Comparison of ENCODE assay signal across 15 cellular contexts in genomic region chr5:132008163-132008473, GRCh38. TPM values are rescaled to one million over a fixed set of nuclear protein-coding genes. Genes with fewer than 3 reads are reported as not detected.
DNase-seq lines count a peak whose midpoint lies in the region; ATAC-seq, FAIRE-seq and TF ChIP-seq lines count a peak whose summit lies in the region.
"Had no signal": no experiment of that assay in that cellular context is flagged by ENCODE, and none has a peak within 500 bp of the region (broad histone marks: within the 10 kb centered on the region; RNA-seq: fewer than 3 reads in every experiment).

No MANE protein-coding gene starts in this region.

- H3K4me2 ChIP-seq in GM12878 (ENCODE audit: control insufficient read depth, insufficient read depth): no peak overlapping the region

- H3K27me3 ChIP-seq in breast epithelium (peaks cover 0 to 7% of the 10 kb centered on the region in 2 donors), GM12878 (replicated peaks in 1 of 2; ENCODE audit: control insufficient read depth in 2 of 2, insufficient read depth in 2 of 2, low read length in 1 of 2) (peaks cover 17% of the 10 kb centered on the region in 2 experiments; a peak in 3 of 4 replicates), uterus (no peaks in the 10 kb centered on the region)

- H3K4me1 Mint-ChIP-seq in MCF 10A (ENCODE audit: insufficient read depth, unreplicated experiment): peaks cover 18% of the 10 kb centered on the region

- DNase-seq in MCF 10A (ENCODE audit: unreplicated experiment) (peak; percentile 49), breast epithelium (ENCODE audit: low spot score in 2 of 2) (no peak), GM12878 (ENCODE audit: low read depth, low spot score) (no peak), substantia nigra (lab: John Stamatoyannopoulos, UW) (no peak), NCI-H1930 (lab: John Stamatoyannopoulos, UW) (no peak), uterus (no peak)

- H3K4me3 ChIP-seq in breast epithelium (no peak overlapping the region), GM12878 (no peak overlapping the region), uterus (no peak overlapping the region)
- H3K4me3 ChIP-seq: SK-N-MC, tibial nerve had no signal

- SMC1A ChIA-PET in GM12878 (lab: Charles Lee; ENCODE audit: uncharacterized antibody, unreplicated experiment): interaction anchor here (0.6 to 3.9 kb wide), 22 partner anchors 9 to 626 kb away, joined by 3 to 76 read pairs (median 4); no protein-coding TSS in a partner anchor

- RAD21 ChIA-PET in GM12878 (lab: Charles Lee; ENCODE audit: unreplicated experiment): interaction anchor here (0.6 to 4.2 kb wide), 23 partner anchors 9 to 1137 kb away, joined by 3 to 98 read pairs (median 4); no protein-coding TSS in a partner anchor

- H3K27me3 Mint-ChIP-seq in MCF 10A (ENCODE audit: insufficient read depth, unreplicated experiment): no peaks in the 10 kb centered on the region

- no peak for TF ChIP-seq EP300 in GM12878 (IDR thresholded peaks at IDR 0.05; ENCODE audit: borderline replicate concordance in 1 of 2, control insufficient read depth in 1 of 2, low read depth in 2 of 2, low read length in 2 of 2)

- TF ChIP-seq POLR2A in breast epithelium (IDR thresholded peaks at IDR 0.05) (no peak), GM12878 (IDR thresholded peaks at IDR 0.05; ENCODE audit: low read depth, low read length) (no peak), uterus (IDR thresholded peaks at IDR 0.05) (no peak)

- no peak overlapping the region for H3K27ac Mint-ChIP-seq in MCF 10A (ENCODE audit: low read depth, unreplicated experiment)
- H3K27ac Mint-ChIP-seq: activated naive CD4-positive, alpha-beta T cell treated with anti-CD3 and anti-CD28 coated beads for 36 hours had no signal

- intact Hi-C loops in MCF 10A (cut with micrococcal nuclease): loop anchor here (1.0 kb wide), 3 partner anchors 197 to 585 kb away; no protein-coding TSS in a partner anchor
- intact Hi-C loops in breast epithelium (cut with DNase I; ENCODE audit: low total_unique reads): no loop called here
- intact Hi-C loops in GM12878 (cut with micrococcal nuclease; ENCODE audit: unreplicated experiment): loop anchor here (1.0 to 5.0 kb wide), 3 partner anchors 54 to 585 kb away; partner anchors contain the start of gene IL3
- intact Hi-C loops in uterus (cut with DNase I; ENCODE audit: low total_unique reads): no loop called here

- no peak overlapping the region for H3K9ac ChIP-seq in GM12878 (ENCODE audit: control insufficient read depth, insufficient read depth, low read length)

- no peak overlapping the region for H3K27ac ChIP-seq in breast epithelium
- no peak overlapping the region for H3K27ac ChIP-seq in GM12878 (ENCODE audit: control insufficient read depth, insufficient read depth)
- H3K27ac ChIP-seq in substantia nigra (ENCODE audit: low read depth, low read length, poor library complexity, severe bottlenecking): peak overlapping the region; percentile 73
- no peak overlapping the region for H3K27ac ChIP-seq in uterus
- H3K27ac ChIP-seq: SK-N-MC, tibial nerve had no signal

- no peak overlapping the region for H2AFZ ChIP-seq in GM12878 (ENCODE audit: control insufficient read depth, low read depth, low read length)

- TF ChIP-seq RAD21 in GM12878 (IDR thresholded peaks at IDR 0.05; ENCODE audit: insufficient read depth, low read depth, low read length): no peak

- H3K4me1 ChIP-seq in breast epithelium: no peaks in the 10 kb centered on the region
- H3K4me1 ChIP-seq in GM12878 (ENCODE audit: control insufficient read depth, insufficient read depth, low read length): no peaks in the 10 kb centered on the region; the same call in 1 of the 2 replicates
- H3K4me1 ChIP-seq in uterus: peaks cover 0 to 11% of the 10 kb centered on the region in 2 donors

- ATAC-seq in HG03095 (IDR thresholded peaks at IDR 0.05; ENCODE audit: unreplicated experiment) (peak; percentile 17), GM12878 (peak; percentile 19), GM18909 (IDR thresholded peaks at IDR 0.05; ENCODE audit: poor library complexity, unreplicated experiment) (no peak)

- no peaks in the 10 kb centered on the region for H3K79me2 ChIP-seq in GM12878 (ENCODE audit: control insufficient read depth, insufficient read depth, low read length)

- H3K9me3 ChIP-seq in breast epithelium (no peaks in the 10 kb centered on the region), GM12878 (replicated peaks; ENCODE audit: control insufficient read depth, insufficient read depth, low read length) (no peaks in the 10 kb centered on the region), uterus (no peaks in the 10 kb centered on the region)
- H3K9me3 ChIP-seq: tibial nerve had no signal

- H4K20me1 ChIP-seq in GM12878 (ENCODE audit: control insufficient read depth, insufficient read depth): no peaks in the 10 kb centered on the region

- BruUV-seq in MCF 10A (replicated peaks; lab: Mats Ljungman, UMichigan) (no TSS peak), GM12878 (replicated peaks; lab: Mats Ljungman, UMichigan) (no TSS peak)

- no peaks in the 10 kb centered on the region for H3K9me3 Mint-ChIP-seq in MCF 10A (ENCODE audit: unreplicated experiment)
- H3K9me3 Mint-ChIP-seq: activated CD4-positive, alpha-beta T cell treated with anti-CD3 and anti-CD28 coated beads, Interleukin-2, amount 10 ng/mL, durations not matched to agents 24 days and 14 days; activated naive CD4-positive, alpha-beta T cell treated with anti-CD3 and anti-CD28 coated beads for 36 hours had no signal

- CTCF ChIA-PET in MCF 10A (lab: Yijun Ruan, JAX) (interaction anchor here (0.5 to 7.8 kb wide), 46 partner anchors 9 to 597 kb away, joined by 3 to 171 read pairs (median 4); partner anchors contain the start of gene FNIP1), GM12878 (lab: Yijun Ruan, JAX) (interaction anchor here (0.6 to 6.6 kb wide), 35 partner anchors 9 to 896 kb away, joined by 3 to 189 read pairs (median 4); no protein-coding TSS in a partner anchor)

- no peak for TF ChIP-seq CTCF in MCF 10A (IDR thresholded peaks at IDR 0.05; ENCODE audit: unreplicated experiment)
- TF ChIP-seq CTCF in breast epithelium (IDR thresholded peaks at IDR 0.05): peak in 1 of 3 donors; percentile 3
- TF ChIP-seq CTCF in GM12878 (IDR thresholded peaks at IDR 0.05 in 2 of 3, conservative IDR thresholded peaks at IDR 0.05 in 1 of 3; ENCODE audit: control insufficient read depth in 2 of 3, extremely low read depth in 1 of 3, insufficient read depth in 1 of 3, low read depth in 3 of 3, low read length in 3 of 3): no peak
- TF ChIP-seq CTCF in uterus (IDR thresholded peaks at IDR 0.05): no peak

- H3K4me3 Mint-ChIP-seq in MCF 10A (ENCODE audit: unreplicated experiment): no peak overlapping the region
- H3K4me3 Mint-ChIP-seq: activated naive CD4-positive, alpha-beta T cell treated with anti-CD3 and anti-CD28 coated beads for 36 hours had no signal

- FAIRE-seq in GM12878 (lab: Jason Lieb, UNC): no peak
- FAIRE-seq: H54 had no signal

- H3K36me3 ChIP-seq in breast epithelium (no peaks in the 10 kb centered on the region), GM12878 (ENCODE audit: control insufficient read depth in 2 of 2, insufficient read depth in 2 of 2, low read length in 1 of 2) (no peaks in the 10 kb centered on the region), uterus (no peaks in the 10 kb centered on the region)
- H3K36me3 ChIP-seq: tibial nerve had no signal

- H3K36me3 Mint-ChIP-seq in MCF 10A (ENCODE audit: insufficient read depth, unreplicated experiment): no peaks in the 10 kb centered on the region

- in situ Hi-C loops in GM12878 (cut with MboI): loop anchor here (5.0 to 10.0 kb wide), 3 partner anchors 196 to 583 kb away; no protein-coding TSS in a partner anchor

- 3% methylated on average over 2 of the region's 2 CpGs for WGBS in GM12878 (ENCODE audit: insufficient coverage, insufficient replicate concordance, low lambda C conversion rate, missing lambda C conversion rate)

- POLR2A ChIA-PET in MCF 10A (lab: Yijun Ruan, JAX) (interaction anchor here (0.5 to 1.5 kb wide), 6 partner anchors 9 to 419 kb away, joined by 3 to 5 read pairs (median 4); no protein-coding TSS in a partner anchor), GM12878 (lab: Charles Lee) (no interaction called here)

RNA-seq across cellular contexts. Expression of gene ACSL6, which starts 3.3 kb away (rescaled TPM):
- total RNA-seq in MCF 10A (2022) (not detected in 2 replicates), breast epithelium (1 to 10 TPM in 1 of 3 donors, under 1 TPM in 2; 0.32 to 1.8 (median 0.33) TPM), GM12878 (2014; rRNA removed) (not detected in 2 replicates), GM12878 (2014; rRNA removed; fragmentation: Illumina TruSeq; extraction: Trizol) (0.09 TPM in 1 of 2 replicates, not detected in the other), GM12878 (2021) (0.05 TPM in 1 of 2 replicates, not detected in the other), uterus (1 to 10 TPM in 1 of 4 donors, under 1 TPM in 1, not detected in 2; 0.18 to 1.3 TPM)
- not detected in 2 replicates for total RNA-seq in GM12878 (2013; cell fraction: nucleolus; rRNA removed)
- not detected for polyA plus RNA-seq in GM12878 (2011; ENCODE audit: low read depth)
- polyA plus RNA-seq in GM12878 (2011; rRNA removed) (not detected in 2 replicates), GM12878 (2014; fragmentation: Illumina TruSeq; extraction: Trizol) (0.06 and 0.10 TPM in 2 replicates), GM12878 (2014; fragmentation: Nextera tagmentation; extraction: Ambion mirVana) (not detected), GM12878 (2014; rRNA removed) (0.53 TPM in 1 of 2 replicates, not detected in the other), GM12878 (2016; fragmentation: Nextera tagmentation; extraction: Ambion mirVana) (not detected)
- polyA plus RNA-seq in GM12878 (2011; cell fraction: cytosol; rRNA removed): not detected in 2 replicates
- 0.21 TPM in 1 of 2 replicates, not detected in the other for polyA plus RNA-seq in GM12878 (2011; cell fraction: nucleus; rRNA removed)
- 0.22 TPM in 1 of 2 replicates, not detected in the other for polyA plus RNA-seq in GM12878 (2012)
- polyA minus RNA-seq in GM12878 (2011; rRNA and poly(A)+ RNA removed): not detected in 2 replicates
- not detected in 2 replicates for polyA minus RNA-seq in GM12878 (2011; cell fraction: cytosol; rRNA and poly(A)+ RNA removed)
- polyA minus RNA-seq in GM12878 (2011; cell fraction: nucleus; rRNA and poly(A)+ RNA removed): not detected in 2 replicates

RNA-seq across cellular contexts. Expression of gene IL3, which starts 52.3 kb away (rescaled TPM):
- total RNA-seq in MCF 10A (2022) (not detected in 2 replicates), breast epithelium (not detected), GM12878 (2014; rRNA removed) (not detected in 2 replicates), GM12878 (2014; rRNA removed; fragmentation: Illumina TruSeq; extraction: Trizol) (not detected in 2 replicates), GM12878 (2021) (not detected in 2 replicates), uterus (not detected)
- not detected in 2 replicates for total RNA-seq in GM12878 (2013; cell fraction: nucleolus; rRNA removed)
- polyA plus RNA-seq in GM12878 (2011; ENCODE audit: low read depth): not detected
- polyA plus RNA-seq in GM12878 (2011; rRNA removed) (not detected in 2 replicates), GM12878 (2014; fragmentation: Illumina TruSeq; extraction: Trizol) (not detected in 2 replicates), GM12878 (2014; fragmentation: Nextera tagmentation; extraction: Ambion mirVana) (not detected), GM12878 (2014; rRNA removed) (not detected in 2 replicates), GM12878 (2016; fragmentation: Nextera tagmentation; extraction: Ambion mirVana) (not detected)
- polyA plus RNA-seq in GM12878 (2011; cell fraction: cytosol; rRNA removed): not detected in 2 replicates
- polyA plus RNA-seq in GM12878 (2011; cell fraction: nucleus; rRNA removed): not detected in 2 replicates
- polyA plus RNA-seq in GM12878 (2012): not detected in 2 replicates
- not detected in 2 replicates for polyA minus RNA-seq in GM12878 (2011; rRNA and poly(A)+ RNA removed)
- polyA minus RNA-seq in GM12878 (2011; cell fraction: cytosol; rRNA and poly(A)+ RNA removed): not detected in 2 replicates
- not detected in 2 replicates for polyA minus RNA-seq in GM12878 (2011; cell fraction: nucleus; rRNA and poly(A)+ RNA removed)
- total RNA-seq: activated naive CD4-positive, alpha-beta T cell treated with anti-CD3 and anti-CD28 coated beads for 36 hours; skeletal muscle tissue; tibial nerve had no signal
- polyA plus RNA-seq: neural cell had no signal

Comparison
In these comparisons a context has a peak if more than half of its experiments do, and no peak if none do; other contexts are left out.
1. intact Hi-C loops: an anchor here in MCF 10A (1.0 kb wide) and GM12878 (1.0 to 5.0 kb wide); none called in breast epithelium and uterus.